Comparison of ENCODE assay signal across 8 cellular contexts in the genomic region with DNA sequence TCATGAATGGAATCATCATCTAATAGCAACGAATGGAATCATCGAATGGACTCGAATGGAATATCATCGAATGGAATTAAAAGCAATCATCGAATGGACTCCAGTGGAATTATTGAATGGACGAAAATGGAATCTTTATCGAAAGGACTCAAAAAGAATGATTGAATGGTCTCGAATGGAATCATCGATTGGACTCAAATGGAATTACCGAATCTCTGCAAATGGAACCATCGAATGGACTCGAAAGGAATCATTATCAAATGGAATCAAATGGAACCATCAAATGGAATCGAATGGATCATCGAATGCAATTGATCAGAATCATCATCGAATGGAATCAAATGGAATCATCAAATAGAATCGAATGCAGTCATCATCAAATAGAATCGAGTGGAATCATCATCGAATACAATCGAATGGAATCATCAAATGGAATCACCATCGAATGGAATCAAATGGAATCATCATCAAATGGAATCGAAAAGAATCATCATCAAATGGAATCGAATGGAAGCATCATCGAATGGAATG.
DNase-seq lines count a peak whose midpoint lies in the region; ATAC-seq and TF ChIP-seq lines count a peak whose summit lies in the region.
"Not testable (repeated sequence)": the region's sequence is repeated elsewhere in the genome, so short reads cannot be mapped to it uniquely, and the experiment has no call there.

No MANE protein-coding gene starts in this region.

- H3K9me2 ChIP-seq in GM23338 (ENCODE audit: insufficient read depth) = not testable (repeated sequence)

- H3K27me3 ChIP-seq in GM23338 (ENCODE audit: insufficient read depth); neuronal stem cell (ENCODE audit: control insufficient read depth in 3 of 3, insufficient read depth in 3 of 3, low read depth in 1 of 3, low read length in 3 of 3): not testable (repeated sequence)

- H2BK5ac ChIP-seq in neuronal stem cell (ENCODE audit: low read length) = not testable (repeated sequence)

- not testable (repeated sequence) for H2AK5ac ChIP-seq in neuronal stem cell (ENCODE audit: low read depth, low read length)

- not testable (repeated sequence) for TF ChIP-seq POLR2A in NB4 (IDR thresholded peaks at IDR 0.05; ENCODE audit: extremely low read depth, insufficient read length)

- H4K8ac ChIP-seq in neuronal stem cell (ENCODE audit: low read depth, low read length) = not testable (repeated sequence)

- H3K79me2 ChIP-seq in GM23338 (replicated peaks; ENCODE audit: insufficient read depth) = not testable (repeated sequence)

- H3K27ac Mint-ChIP-seq in GM23338; activated CD4-positive, alpha-beta T cell treated with anti-CD3 and anti-CD28 coated beads, Interleukin-2, amount 10 ng/mL, durations not matched to agents 7 days and 5 days: not testable (repeated sequence)

- H4K91ac ChIP-seq in neuronal stem cell (ENCODE audit: low read depth, low read length, poor library complexity) = not testable (repeated sequence)

- peaks cover 23% of the 10 kb centered on the region; the same call in 2 of the 3 replicates for H3K9me3 Mint-ChIP-seq in GM23338
- not testable (repeated sequence) for H3K9me3 Mint-ChIP-seq in activated CD4-positive, alpha-beta T cell treated with anti-CD3 and anti-CD28 coated beads, Interleukin-2, amount 10 ng/mL, durations not matched to agents 7 days and 5 days

- H3K4me3 ChIP-seq in GM23338; NB4 (ENCODE audit: low read depth, low read length); fibroblast of mammary gland (ENCODE audit: control insufficient read depth, low read depth, low read length); neuronal stem cell (ENCODE audit: low read length in 2 of 2): not testable (repeated sequence)

- not testable (repeated sequence) for H2BK12ac ChIP-seq in neuronal stem cell (ENCODE audit: low read length)

- not testable (repeated sequence) for H4K20me1 ChIP-seq in GM23338 (replicated peaks; ENCODE audit: insufficient read depth)

- H3K4me1 ChIP-seq in GM23338 (ENCODE audit: insufficient read depth); neuronal stem cell (ENCODE audit: control insufficient read depth in 2 of 2, insufficient read depth in 1 of 2, low read depth in 1 of 2, low read length in 2 of 2): not testable (repeated sequence)

- no CpG with 5 or more reads among the region's 23 CpGs for WGBS in neuronal stem cell (ENCODE audit: extremely low coverage in 2 of 2, insufficient read length in 2 of 2, insufficient replicate concordance in 1 of 2), 2 donors

- CTCF ChIA-PET in activated CD4-positive, alpha-beta T cell treated with anti-CD3 and anti-CD28 coated beads, Interleukin-2, amount 10 ng/mL, durations not matched to agents 7 days and 5 days (lab: Charles Lee) = not testable (repeated sequence)

- H3K18ac ChIP-seq in neuronal stem cell (ENCODE audit: low read length) = not testable (repeated sequence)

- H3K4me2 ChIP-seq in GM23338; neuronal stem cell (ENCODE audit: insufficient read depth, low read length, poor library complexity, severe bottlenecking): not testable (repeated sequence)

- not testable (repeated sequence) for TF ChIP-seq CTCF in GM23338 (conservative IDR thresholded peaks at IDR 0.05; ENCODE audit: low read depth in 2 of 2); NB4 (IDR thresholded peaks at IDR 0.05; ENCODE audit: low read depth, low read length); fibroblast of mammary gland (conservative IDR thresholded peaks at IDR 0.05; ENCODE audit: control insufficient read depth, insufficient read depth, low read depth, low read length)

- not testable (repeated sequence) for H3K27ac ChIP-seq in GM23338 (ENCODE audit: low read depth); neuronal stem cell (replicated peaks; ENCODE audit: low read length)

- H3K4ac ChIP-seq in neuronal stem cell (ENCODE audit: low read length) = not testable (repeated sequence)

- H3K4me1 Mint-ChIP-seq in GM23338; activated CD4-positive, alpha-beta T cell treated with anti-CD3 and anti-CD28 coated beads, Interleukin-2, amount 10 ng/mL, durations not matched to agents 7 days and 5 days: not testable (repeated sequence)

- H3K4me3 Mint-ChIP-seq in GM23338; activated CD4-positive, alpha-beta T cell treated with anti-CD3 and anti-CD28 coated beads, Interleukin-2, amount 10 ng/mL, durations not matched to agents 7 days and 5 days: not testable (repeated sequence)

- not testable (repeated sequence) for H3K36me3 ChIP-seq in GM23338 (ENCODE audit: insufficient read depth); neuronal stem cell (replicated peaks in 1 of 2; ENCODE audit: control insufficient read depth in 2 of 2, insufficient read depth in 2 of 2, low read length in 2 of 2)

- not testable (repeated sequence) for H3K9me3 ChIP-seq in neuronal stem cell (replicated peaks in 1 of 2; ENCODE audit: control insufficient read depth in 2 of 2, insufficient read depth in 1 of 2, low read depth in 1 of 2, low read length in 2 of 2)

- not testable (repeated sequence) for H2AFZ ChIP-seq in GM23338; neuronal stem cell (ENCODE audit: low read length)

- not testable (repeated sequence) for H3K9ac ChIP-seq in neuronal stem cell (ENCODE audit: low read depth, low read length, poor library complexity)

- ATAC-seq in GM23338 = not testable (repeated sequence)

- H2BK15ac ChIP-seq in neuronal stem cell (ENCODE audit: low read length) = not testable (repeated sequence)

- not testable (repeated sequence) for H3K27me3 Mint-ChIP-seq in GM23338 (ENCODE audit: insufficient read depth, low read depth, poor library complexity); activated CD4-positive, alpha-beta T cell treated with anti-CD3 and anti-CD28 coated beads, Interleukin-2, amount 10 ng/mL, durations not matched to agents 7 days and 5 days

- POLR2A ChIA-PET in activated CD4-positive, alpha-beta T cell treated with anti-CD3 and anti-CD28 coated beads, Interleukin-2, amount 10 ng/mL, durations not matched to agents 7 days and 5 days (lab: Charles Lee) = not testable (repeated sequence)

- H3K79me1 ChIP-seq in neuronal stem cell (ENCODE audit: low read depth, low read length) = not testable (repeated sequence)

- not testable (repeated sequence) for H2BK120ac ChIP-seq in neuronal stem cell (ENCODE audit: low read depth, low read length)

- H3K23ac ChIP-seq in neuronal stem cell (ENCODE audit: low read depth, low read length, poor library complexity) = not testable (repeated sequence)

- not testable (repeated sequence) for H3K14ac ChIP-seq in neuronal stem cell (ENCODE audit: low read length)

- peaks cover 11% of the 10 kb centered on the region for H3K36me3 Mint-ChIP-seq in GM23338 (ENCODE audit: low read depth)
- H3K36me3 Mint-ChIP-seq in activated CD4-positive, alpha-beta T cell treated with anti-CD3 and anti-CD28 coated beads, Interleukin-2, amount 10 ng/mL, durations not matched to agents 7 days and 5 days (ENCODE audit: low read depth) = not testable (repeated sequence)

- not testable (repeated sequence) for H3F3A ChIP-seq in GM23338 (replicated peaks; ENCODE audit: low read depth)

- DNase-seq in A172 (ENCODE audit: low spot score) = peak; percentile 46
- DNase-seq in GM23338 (ENCODE audit: low spot score) = peak; percentile 3
- peak; percentile 34 for DNase-seq in NB4 (ENCODE audit: low read depth)
- peak; percentile 43 for DNase-seq in activated CD4-positive, alpha-beta T cell treated with anti-CD3 and anti-CD28 coated beads, Interleukin-2, amount 10 ng/mL, durations not matched to agents 7 days and 5 days
- DNase-seq in cerebellar cortex (ENCODE audit: low spot score) = peak; percentile 27
- DNase-seq in fibroblast of mammary gland (ENCODE audit: low read depth) = peak; percentile 27
- DNase-seq in left kidney (ENCODE audit: low read depth, low spot score) = peak; percentile 57
- peak; percentile 21 for DNase-seq in neuronal stem cell (ENCODE audit: low spot score)

Comparison
In these comparisons a context has a peak if more than half of its experiments do, and no peak if none do; other contexts are left out.
1. DNase-seq: peak in every context shown above with its lines; median percentile 57 in left kidney; 46 in A172; 43 in activated CD4-positive, alpha-beta T cell treated with anti-CD3 and anti-CD28 coated beads, Interleukin-2, amount 10 ng/mL, durations not matched to agents 7 days and 5 days; 34 in NB4; 27 in cerebellar cortex; 27 in fibroblast of mammary gland; 21 in neuronal stem cell; 3 in GM23338.